8 cellular contexts compared by ENCODE assay signal in genomic region chr6:121436966-121437756, GRCh38. TPM values are rescaled to one million over a fixed set of nuclear protein-coding genes. Genes with fewer than 3 reads are reported as not detected.
DNase-seq lines count a peak whose midpoint lies in the region; FAIRE-seq and TF ChIP-seq lines count a peak whose summit lies in the region.

No MANE protein-coding gene starts in this region.

- intact Hi-C loops in thyroid gland (cut with DNase I), result loop anchor here (5.0 kb wide), 1 partner anchor 70 kb away; no protein-coding TSS in a partner anchor

- H3K4me1 ChIP-seq in HAP-1, result peaks cover 10% of the 10 kb centered on the region
- H3K4me1 ChIP-seq in mononuclear cell (ENCODE audit: insufficient read depth, low read length), result peaks cover 18% of the 10 kb centered on the region
- peaks cover 21 to 24% of the 10 kb centered on the region in 2 donors for H3K4me1 ChIP-seq in thyroid gland

- H3K36me3 ChIP-seq in HAP-1 (replicated peaks) (no peaks in the 10 kb centered on the region), thyroid gland (no peaks in the 10 kb centered on the region)

- peak overlapping the region; percentile 95 to 99 (median 97) for H3K27ac ChIP-seq in thyroid gland

- H3K9me3 ChIP-seq in HAP-1 (no peaks in the 10 kb centered on the region), mononuclear cell (ENCODE audit: low read depth, low read length) (no peaks in the 10 kb centered on the region), thyroid gland (no peaks in the 10 kb centered on the region)

- H3K27me3 ChIP-seq in HAP-1 (ENCODE audit: low read depth) (peaks cover 76% of the 10 kb centered on the region), mononuclear cell (ENCODE audit: insufficient read depth, low read length) (peaks cover 53% of the 10 kb centered on the region), thyroid gland (no peaks in the 10 kb centered on the region)

- H3K4me3 ChIP-seq in HAP-1 (peak overlapping the region; percentile 19), WI38 (ENCODE audit: low read depth, low read length) (peak overlapping the region; percentile 93), epithelial cell of esophagus (ENCODE audit: low read length) (peak overlapping the region; percentile 90), mononuclear cell (ENCODE audit: low read length) (peak overlapping the region; percentile 36), thyroid gland (replicated peaks in 1 of 3) (peak overlapping the region; percentile 52 to 99 (median 68))

- TF ChIP-seq POLR2A in thyroid gland (IDR thresholded peaks at IDR 0.05), result peak in 1 of 2 donors; percentile 19

- no peak for TF ChIP-seq CTCF in WI38 (IDR thresholded peaks at IDR 0.05; ENCODE audit: low read depth, low read length)
- peak; percentile 3 for TF ChIP-seq CTCF in epithelial cell of esophagus (IDR thresholded peaks at IDR 0.05; ENCODE audit: insufficient read depth, low read depth, low read length, missing control alignments)
- no peak for TF ChIP-seq CTCF in thyroid gland (IDR thresholded peaks at IDR 0.05)

- WGBS in thyroid gland, 2 donors, result 0 to 1% methylated on average over 41 of the region's 41 CpGs

- in situ Hi-C loops in HAP-1 (cut with MboI; ENCODE audit: low sequenced_read_pairs), result loop anchor here (25.0 kb wide), 2 partner anchors 425 to 600 kb away; no protein-coding TSS in a partner anchor

- no peak for FAIRE-seq in RCC 7860 (lab: Jason Lieb, UNC)

- DNase-seq in HAP-1 (ENCODE audit: low spot score in 2 of 2) (peak in 1 of 2 experiments; percentile 36), epithelial cell of esophagus (ENCODE audit: low read depth) (peak; percentile 48), thyroid gland (peak; percentile 65 to 66), RCC 7860 (ENCODE audit: low spot score) (no peak), NCI-H1092 (lab: John Stamatoyannopoulos, UW) (no peak), NCI-H1092 treated with DMSO at 0.1 percent for 48 hours (lab: John Stamatoyannopoulos, UW) (no peak)

RNA-seq across cellular contexts. Expression of gene GJA1, which starts 1.7 kb away (rescaled TPM):
- total RNA-seq in mononuclear cell, result 0.31 TPM
- total RNA-seq in thyroid gland, result 100 to 1,000 TPM; 158 to 219 (median 197) TPM

Comparison
In these comparisons a context has a peak if more than half of its experiments do, and no peak if none do; other contexts are left out.
1. DNase-seq: peak in epithelial cell of esophagus (single experiment) and thyroid gland (2 of 2); none in RCC 7860 (single experiment), NCI-H1092 (single experiment) and NCI-H1092 treated with DMSO at 0.1 percent for 48 hours (single experiment).
2. H3K4me3 ChIP-seq: peak in every context shown above with its lines; median percentile 93 in WI38; 90 in epithelial cell of esophagus; 68 in thyroid gland; 36 in mononuclear cell; 19 in HAP-1.
3. RNA of gene GJA1, which starts 1.7 kb away (total RNA-seq): 158 to 219 TPM in thyroid gland; 0.31 TPM in mononuclear cell (single experiment); every median in the first group is over 100 times any median in the second.